In the genomic region with DNA sequence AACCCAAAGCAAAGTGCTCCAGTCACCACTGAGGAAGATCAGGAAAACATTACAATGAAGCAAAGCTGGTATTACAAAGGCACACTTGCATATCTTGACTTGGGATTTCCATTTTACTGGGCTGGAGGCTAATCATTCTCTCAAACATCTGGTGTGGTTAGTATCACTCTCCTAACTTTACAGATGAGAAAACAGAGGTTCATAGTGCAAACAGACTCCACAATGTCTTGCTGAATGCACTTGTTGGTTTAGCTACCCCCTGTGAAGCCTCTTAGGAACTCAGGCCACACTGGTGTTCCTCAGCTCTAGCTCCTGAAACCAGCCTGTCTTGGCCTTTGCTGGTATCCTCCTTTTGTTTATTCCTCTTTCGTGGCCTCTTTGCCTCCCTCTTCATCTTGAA, we compare ENCODE assay signal across 17 cellular contexts.
DNase-seq lines count a peak whose midpoint lies in the region; ATAC-seq lines count a peak whose summit lies in the region.
"Had no signal": no experiment of that assay in that cellular context is flagged by ENCODE, and none has a peak within 500 bp of the region (broad histone marks: within the 10 kb centered on the region; RNA-seq: fewer than 3 reads in every experiment).

No MANE protein-coding gene starts in this region.

- DNase-seq in medulla oblongata (ENCODE audit: extremely low spot score) (no peak), RKO (ENCODE audit: low spot score) (no peak)
- DNase-seq in stimulated activated CD4-positive, alpha-beta T cell treated with anti-CD3 and anti-CD28 coated beads, Interleukin-2, amount 100 ng/mL, for 48 hours, result no peak
- DNase-seq in stimulated activated CD4-positive, alpha-beta T cell treated with anti-CD3 and anti-CD28 coated beads, Interleukin-4, amount 100 ng/mL, for 24 hours, result no peak
- DNase-seq: activated CD8-positive, alpha-beta T cell treated with anti-CD3 and anti-CD28 coated beads for 36 hours; GOT3; IMR-90; NCI-H2107; NCI-H774; posterior cingulate gyrus; stimulated activated naive CD4-positive, alpha-beta T cell; upper lobe of left lung had no signal

- ATAC-seq in GM18498 (IDR thresholded peaks at IDR 0.05; ENCODE audit: unreplicated experiment), result peak; percentile 52
- ATAC-seq in GM19463 (IDR thresholded peaks at IDR 0.05; ENCODE audit: unreplicated experiment), result peak; percentile 83
- ATAC-seq in HG02759 (IDR thresholded peaks at IDR 0.05; ENCODE audit: unreplicated experiment), result peak; percentile 77
- peak; percentile 53 for ATAC-seq in HG03378 (IDR thresholded peaks at IDR 0.05; ENCODE audit: unreplicated experiment)
- ATAC-seq: activated CD8-positive, alpha-beta T cell treated with anti-CD3 and anti-CD28 coated beads for 36 hours; Panc1 had no signal
